ENCODE assay signal across 2 cellular contexts in the genomic region with DNA sequence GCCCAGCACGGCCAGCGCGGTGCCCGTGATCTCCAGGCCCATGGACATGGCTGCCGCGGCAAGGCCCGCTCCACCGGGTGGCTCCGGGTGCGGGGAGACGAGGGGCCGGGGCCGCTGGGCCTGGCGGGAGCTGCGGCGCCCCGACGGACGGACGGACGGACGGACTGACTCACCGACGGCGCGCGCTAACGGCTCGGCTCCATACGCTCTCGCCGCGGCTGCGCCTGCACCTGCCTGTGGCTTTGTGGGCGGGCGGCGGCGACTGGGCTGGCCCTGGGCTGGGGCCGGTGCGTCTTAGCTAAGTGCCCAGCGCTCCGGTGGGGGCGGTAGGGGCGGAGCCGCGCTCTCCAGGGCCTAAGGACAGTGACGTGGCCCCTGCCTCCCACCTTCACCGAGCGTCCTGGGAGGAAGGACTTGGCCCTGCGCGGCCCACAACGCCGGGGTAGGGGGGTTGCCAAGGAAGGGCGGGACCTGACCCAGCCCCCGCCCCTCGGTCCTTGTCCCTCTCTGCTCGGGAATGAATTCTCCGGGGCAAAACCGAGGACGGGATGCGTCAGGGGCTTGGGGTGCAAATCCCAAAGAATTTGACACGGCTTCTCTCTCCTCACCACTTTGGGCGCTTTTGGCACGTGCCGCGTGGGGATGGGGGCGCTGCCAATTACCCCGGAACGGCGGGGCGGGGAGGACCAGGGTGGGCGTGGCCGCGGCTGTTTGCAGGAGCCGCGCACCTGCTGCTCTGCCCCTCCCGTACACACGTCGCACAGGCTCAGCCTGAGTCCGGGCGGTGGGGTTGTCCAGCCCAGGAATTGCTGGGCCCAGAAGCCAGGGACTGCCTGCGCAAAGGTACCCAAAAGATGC.
TF ChIP-seq lines count a peak whose summit lies in the region.

Gene CLDN3, minus strand, starts transcription at position 269 of the 858 bp plus-strand sequence. Its CDS starts 221 bp downstream, at position 48.

TF ChIP-seq in HCT116, 20 proteins besides CTCF, POLR2A, EP300 and RAD21 (continued from another document):
- no peak for TF ChIP-seq CEBPB (IDR thresholded peaks at IDR 0.05; ENCODE audit: low read depth)
- peak; percentile 56 for TF ChIP-seq SP1 (IDR thresholded peaks at IDR 0.05; ENCODE audit: low read depth)
- TF ChIP-seq ZNF274 (IDR thresholded peaks at IDR 0.05; ENCODE audit: low read depth, low read length) = no peak
- TF ChIP-seq YY1 (IDR thresholded peaks at IDR 0.05; ENCODE audit: extremely low read depth, insufficient replicate concordance, low read depth, low read length) = peak; percentile 6
- peak; percentile 86 for TF ChIP-seq POLR2AphosphoS5 (IDR thresholded peaks at IDR 0.05; ENCODE audit: low read depth, low read length)
- no peak for TF ChIP-seq EZH2phosphoT487 (IDR thresholded peaks at IDR 0.05; ENCODE audit: borderline replicate concordance)

TF ChIP-seq in liver, 16 proteins besides CTCF, POLR2A, EP300 and RAD21 (continued from another document):
- TF ChIP-seq, protein P1, sequence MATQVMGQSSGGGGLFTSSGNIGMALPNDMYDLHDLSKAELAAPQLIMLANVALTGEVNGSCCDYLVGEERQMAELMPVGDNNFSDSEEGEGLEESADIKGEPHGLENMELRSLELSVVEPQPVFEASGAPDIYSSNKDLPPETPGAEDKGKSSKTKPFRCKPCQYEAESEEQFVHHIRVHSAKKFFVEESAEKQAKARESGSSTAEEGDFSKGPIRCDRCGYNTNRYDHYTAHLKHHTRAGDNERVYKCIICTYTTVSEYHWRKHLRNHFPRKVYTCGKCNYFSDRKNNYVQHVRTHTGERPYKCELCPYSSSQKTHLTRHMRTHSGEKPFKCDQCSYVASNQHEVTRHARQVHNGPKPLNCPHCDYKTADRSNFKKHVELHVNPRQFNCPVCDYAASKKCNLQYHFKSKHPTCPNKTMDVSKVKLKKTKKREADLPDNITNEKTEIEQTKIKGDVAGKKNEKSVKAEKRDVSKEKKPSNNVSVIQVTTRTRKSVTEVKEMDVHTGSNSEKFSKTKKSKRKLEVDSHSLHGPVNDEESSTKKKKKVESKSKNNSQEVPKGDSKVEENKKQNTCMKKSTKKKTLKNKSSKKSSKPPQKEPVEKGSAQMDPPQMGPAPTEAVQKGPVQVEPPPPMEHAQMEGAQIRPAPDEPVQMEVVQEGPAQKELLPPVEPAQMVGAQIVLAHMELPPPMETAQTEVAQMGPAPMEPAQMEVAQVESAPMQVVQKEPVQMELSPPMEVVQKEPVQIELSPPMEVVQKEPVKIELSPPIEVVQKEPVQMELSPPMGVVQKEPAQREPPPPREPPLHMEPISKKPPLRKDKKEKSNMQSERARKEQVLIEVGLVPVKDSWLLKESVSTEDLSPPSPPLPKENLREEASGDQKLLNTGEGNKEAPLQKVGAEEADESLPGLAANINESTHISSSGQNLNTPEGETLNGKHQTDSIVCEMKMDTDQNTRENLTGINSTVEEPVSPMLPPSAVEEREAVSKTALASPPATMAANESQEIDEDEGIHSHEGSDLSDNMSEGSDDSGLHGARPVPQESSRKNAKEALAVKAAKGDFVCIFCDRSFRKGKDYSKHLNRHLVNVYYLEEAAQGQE (IDR thresholded peaks at IDR 0.05) = no peak
- TF ChIP-seq SP1 (IDR thresholded peaks at IDR 0.05) = peak; percentile 68
- no peak for TF ChIP-seq RXRA (IDR thresholded peaks at IDR 0.05)
- TF ChIP-seq ATF3 (IDR thresholded peaks at IDR 0.05) = no peak
- no peak for TF ChIP-seq FOXA2 (IDR thresholded peaks at IDR 0.05)
- TF ChIP-seq HNF4A (conservative IDR thresholded peaks at IDR 0.05) = peak; percentile 57 to 77
- TF ChIP-seq JUND (IDR thresholded peaks at IDR 0.05) = peak in 1 of 2 donors; percentile 58
- peak; percentile 33 for TF ChIP-seq FOXA1 (IDR thresholded peaks at IDR 0.05)
- no peak for TF ChIP-seq GABPA (IDR thresholded peaks at IDR 0.05 in 1 of 2, conservative IDR thresholded peaks at IDR 0.05 in 1 of 2)
- TF ChIP-seq TAF1 (conservative IDR thresholded peaks at IDR 0.05) = peak; percentile 20
- TF ChIP-seq EGR1 (IDR thresholded peaks at IDR 0.05; ENCODE audit: low read depth in 2 of 2) = peak in 1 of 2 donors; percentile 65
- TF ChIP-seq YY1 (IDR thresholded peaks at IDR 0.05) = peak; percentile 32
- TF ChIP-seq HNF4G (IDR thresholded peaks at IDR 0.05) = peak; percentile 10
- TF ChIP-seq NR2F2 (IDR thresholded peaks at IDR 0.05) = no peak
- TF ChIP-seq, protein P2, sequence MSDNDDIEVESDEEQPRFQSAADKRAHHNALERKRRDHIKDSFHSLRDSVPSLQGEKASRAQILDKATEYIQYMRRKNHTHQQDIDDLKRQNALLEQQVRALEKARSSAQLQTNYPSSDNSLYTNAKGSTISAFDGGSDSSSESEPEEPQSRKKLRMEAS (IDR thresholded peaks at IDR 0.05) = no peak
